1 cellular context compared by ENCODE assay signal in genomic region chr3:153269730-153270129, GRCh38.
TF ChIP-seq lines count a peak whose summit lies in the region.

No MANE protein-coding gene starts in this region.

TF ChIP-seq in SK-N-SH treated with all-trans-retinoic acid at 6 μM for 48 hours, 23 proteins besides CTCF, POLR2A, EP300 and RAD21 (continued from another document):
- no peak for TF ChIP-seq PATZ1 (CRISPR knock-in tag; IDR thresholded peaks at IDR 0.05; ENCODE audit: borderline replicate concordance)
- no peak for TF ChIP-seq POU6F1 (CRISPR knock-in tag; IDR thresholded peaks at IDR 0.05; ENCODE audit: borderline replicate concordance, low read depth)
- TF ChIP-seq ESRRG (CRISPR knock-in tag; IDR thresholded peaks at IDR 0.05) = no peak
- no peak for TF ChIP-seq ZNF8 (CRISPR knock-in tag; IDR thresholded peaks at IDR 0.05)
- no peak for TF ChIP-seq TOX (CRISPR knock-in tag; IDR thresholded peaks at IDR 0.05; ENCODE audit: borderline replicate concordance)
- no peak for TF ChIP-seq CSRNP3 (CRISPR knock-in tag; IDR thresholded peaks at IDR 0.05)
- no peak for TF ChIP-seq SNAI2 (CRISPR knock-in tag; IDR thresholded peaks at IDR 0.05)
- TF ChIP-seq CSDC2 (CRISPR knock-in tag; IDR thresholded peaks at IDR 0.05) = no peak
- no peak for TF ChIP-seq TCF4 (CRISPR knock-in tag; IDR thresholded peaks at IDR 0.05; ENCODE audit: borderline replicate concordance)
- no peak for TF ChIP-seq ISL1 (CRISPR knock-in tag; IDR thresholded peaks at IDR 0.05)
- no peak for TF ChIP-seq ZNF70 (CRISPR knock-in tag; IDR thresholded peaks at IDR 0.05)
- TF ChIP-seq RARB (CRISPR knock-in tag; IDR thresholded peaks at IDR 0.05) = no peak
- TF ChIP-seq OSR1 (CRISPR knock-in tag; IDR thresholded peaks at IDR 0.05) = no peak
